ENCODE assay signal across 8 cellular contexts in genomic region chr20:40990542-40991120, GRCh38. TPM values are rescaled to one million over a fixed set of nuclear protein-coding genes. Genes with fewer than 3 reads are reported as not detected.
DNase-seq lines count a peak whose midpoint lies in the region; ATAC-seq and TF ChIP-seq lines count a peak whose summit lies in the region.

No MANE protein-coding gene starts in this region.

- no peaks in the 10 kb centered on the region for H3K9me2 ChIP-seq in OCI-LY7 (ENCODE audit: insufficient read depth, low read length)

- intact Hi-C loops in OCI-LY7 (cut with micrococcal nuclease; ENCODE audit: unreplicated experiment): loop anchor here (1.0 to 5.0 kb wide), 8 partner anchors 21 to 105 kb away; partner anchors contain the start of gene TOP1

- H3K4me1 ChIP-seq in OCI-LY7 (ENCODE audit: insufficient read depth, low read length, poor library complexity, severe bottlenecking): peaks cover 98% of the 10 kb centered on the region

- peak; percentile 90 for TF ChIP-seq CTCF in OCI-LY7 (conservative IDR thresholded peaks at IDR 0.05; ENCODE audit: low read length)

- H4K20me1 ChIP-seq in OCI-LY7 (ENCODE audit: insufficient read depth, low read length): no peaks in the 10 kb centered on the region

- peak overlapping the region; percentile 93 for H3K4me2 ChIP-seq in OCI-LY7 (ENCODE audit: low read length)

- ATAC-seq in GM21526 (IDR thresholded peaks at IDR 0.05; ENCODE audit: low FRiP score, unreplicated experiment) (peak; percentile 43), naive B cell (ENCODE audit: low read depth in 2 of 2) (peak; percentile 12 to 15)
- ATAC-seq in stimulated activated memory B cell treated with anti-CD40 and anti-IgM and Interleukin-4, amounts not matched to agents 10 μg/mL and 1 μg/mL and 100 μg/mL, for 72 hours: peak; percentile 71

- DNase-seq in D341Med (ENCODE audit: low spot score) (peak; percentile 87), OCI-LY7 (ENCODE audit: low spot score) (peak; percentile 92), epithelial cell of prostate (ENCODE audit: low read depth, low spot score) (no peak), naive B cell (peak; percentile 42)
- DNase-seq in activated CD8-positive, alpha-beta memory T cell treated with anti-CD3 and anti-CD28 coated beads, Interleukin-2, amount 50 U/mL, for 48 hours: peak; percentile 76

- no peaks in the 10 kb centered on the region; the same call in 1 of the 2 replicates for H3K9me3 ChIP-seq in OCI-LY7 (ENCODE audit: low read length)

- H3K36me3 ChIP-seq in OCI-LY7 (ENCODE audit: insufficient read depth, low read length): no peaks in the 10 kb centered on the region

- H3K27ac Mint-ChIP-seq in IgD-negative memory B cell: peak overlapping the region; percentile 25 to 87 (median 80)
- peak overlapping the region in 4 of 6 donors; percentile 86 to 97 (median 95) for H3K27ac Mint-ChIP-seq in naive B cell
- H3K27ac Mint-ChIP-seq in stimulated activated memory B cell treated with anti-CD40 and anti-IgM and Interleukin-4, amounts not matched to agents 10 μg/mL and 1 μg/mL and 100 μg/mL, for 72 hours: peak overlapping the region; percentile 97

- H3K9me3 Mint-ChIP-seq in IgD-negative memory B cell: no peaks in the 10 kb centered on the region
- no peaks in the 10 kb centered on the region for H3K9me3 Mint-ChIP-seq in naive B cell
- no peaks in the 10 kb centered on the region for H3K9me3 Mint-ChIP-seq in stimulated activated memory B cell treated with anti-CD40 and anti-IgM and Interleukin-4, amounts not matched to agents 10 μg/mL and 1 μg/mL and 100 μg/mL, for 72 hours

- POLR2A ChIA-PET in OCI-LY7 (lab: Charles Lee): interaction anchor here (0.7 to 6.8 kb wide), 38 partner anchors 9 to 332 kb away, joined by 3 to 302 read pairs (median 6); partner anchors contain the start of gene TOP1

- CTCF ChIA-PET in OCI-LY7 (lab: Charles Lee; ENCODE audit: unreplicated experiment): interaction anchor here (0.5 to 4.5 kb wide), 23 partner anchors 7 to 104 kb away, joined by 3 to 56 read pairs (median 5); no protein-coding TSS in a partner anchor

- H3K79me2 ChIP-seq in OCI-LY7 (ENCODE audit: insufficient read depth, low read depth, low read length): peaks cover 26% of the 10 kb centered on the region; the same call in 1 of the 2 replicates

- H2AFZ ChIP-seq in OCI-LY7 (ENCODE audit: low read length): peak overlapping the region; percentile 53; the same call in 1 of the 2 replicates

- H3K4me1 Mint-ChIP-seq in IgD-negative memory B cell: peaks cover 35 to 36% (median 35%) of the 10 kb centered on the region in 3 donors
- peaks cover 35 to 57% (median 45%) of the 10 kb centered on the region in 3 donors for H3K4me1 Mint-ChIP-seq in naive B cell
- H3K4me1 Mint-ChIP-seq in stimulated activated memory B cell treated with anti-CD40 and anti-IgM and Interleukin-4, amounts not matched to agents 10 μg/mL and 1 μg/mL and 100 μg/mL, for 72 hours: peaks cover 45% of the 10 kb centered on the region

- BruUV-seq in OCI-LY7 (replicated peaks; lab: Mats Ljungman, UMichigan): no TSS peak

- H3K27ac ChIP-seq in OCI-LY7 (ENCODE audit: low read depth, low read length, poor library complexity, severe bottlenecking) (peak overlapping the region; percentile 98), epithelial cell of prostate (peak overlapping the region; percentile 40)

- H3K4me3 Mint-ChIP-seq in IgD-negative memory B cell (peak overlapping the region; percentile 7 to 81 (median 53)), naive B cell (peak overlapping the region in 7 of 8 donors; percentile 62 to 90 (median 80))
- peak overlapping the region; percentile 6 for H3K4me3 Mint-ChIP-seq in stimulated activated memory B cell treated with anti-CD40 and anti-IgM and Interleukin-4, amounts not matched to agents 10 μg/mL and 1 μg/mL and 100 μg/mL, for 72 hours

- H3K27me3 Mint-ChIP-seq in IgD-negative memory B cell (no peaks in the 10 kb centered on the region), naive B cell (no peaks in the 10 kb centered on the region)
- H3K27me3 Mint-ChIP-seq in stimulated activated memory B cell treated with anti-CD40 and anti-IgM and Interleukin-4, amounts not matched to agents 10 μg/mL and 1 μg/mL and 100 μg/mL, for 72 hours: no peaks in the 10 kb centered on the region

- H3K36me3 Mint-ChIP-seq in IgD-negative memory B cell (no peaks in the 10 kb centered on the region), naive B cell (no peaks in the 10 kb centered on the region)
- H3K36me3 Mint-ChIP-seq in stimulated activated memory B cell treated with anti-CD40 and anti-IgM and Interleukin-4, amounts not matched to agents 10 μg/mL and 1 μg/mL and 100 μg/mL, for 72 hours: no peaks in the 10 kb centered on the region

- peak overlapping the region; percentile 51 for H3K4me3 ChIP-seq in OCI-LY7 (ENCODE audit: low read depth, low read length, poor library complexity, severe bottlenecking)

RNA-seq across cellular contexts. Expression of gene TOP1, which starts 38.0 kb away (rescaled TPM):
- polyA plus RNA-seq in IgD-negative memory B cell (17.0 TPM), naive B cell (ENCODE audit: low read depth in 6 of 6) (10 to 100 TPM in 5 of 6 donors, 1 to 10 TPM in 1; 6.1 to 17.2 (median 13.6) TPM)
- total RNA-seq in OCI-LY7 (2014; rRNA removed; shearing (Covaris generic)): 44.6 and 53.0 TPM in 2 replicates
- total RNA-seq in OCI-LY7 (2022): 168 and 200 TPM in 2 replicates

Comparison
In these comparisons a context has a peak if more than half of its experiments do, and no peak if none do; other contexts are left out.
1. ATAC-seq: peak in every context shown above with its lines; median percentile 71 in stimulated activated memory B cell treated with anti-CD40 and anti-IgM and Interleukin-4, amounts not matched to agents 10 μg/mL and 1 μg/mL and 100 μg/mL, for 72 hours; 43 in GM21526; 14 in naive B cell.
2. H3K4me3 Mint-ChIP-seq: peak in every context shown above with its lines; median percentile 80 in naive B cell; 53 in IgD-negative memory B cell; 6 in stimulated activated memory B cell treated with anti-CD40 and anti-IgM and Interleukin-4, amounts not matched to agents 10 μg/mL and 1 μg/mL and 100 μg/mL, for 72 hours.